24 cellular contexts compared by ENCODE assay signal in genomic region chr16:47833771-47834170, GRCh38.
DNase-seq lines count a peak whose midpoint lies in the region; ATAC-seq and TF ChIP-seq lines count a peak whose summit lies in the region.
"Had no signal": no experiment of that assay in that cellular context is flagged by ENCODE, and none has a peak within 500 bp of the region (broad histone marks: within the 10 kb centered on the region; RNA-seq: fewer than 3 reads in every experiment).

No MANE protein-coding gene starts in this region.

- TF ChIP-seq EP300 in neural cell (conservative IDR thresholded peaks at IDR 0.05; ENCODE audit: poor library complexity, severe bottlenecking) = no peak

- H3F3A ChIP-seq in neural cell (ENCODE audit: insufficient read depth, low read length, poor library complexity, severe bottlenecking) = no peaks in the 10 kb centered on the region
- no peaks in the 10 kb centered on the region for H3F3A ChIP-seq in GM23338 (replicated peaks; ENCODE audit: low read depth)

- peaks cover 0 to 4% of the 10 kb centered on the region in 2 donors for H3K27me3 Mint-ChIP-seq in stimulated activated naive B cell treated with anti-CD40 and anti-IgM and Interleukin-4, amounts not matched to agents 10 μg/mL and 1 μg/mL and 100 μg/mL, for 72 hours
- no peaks in the 10 kb centered on the region for H3K27me3 Mint-ChIP-seq in activated naive CD4-positive, alpha-beta T cell treated with anti-CD3 and anti-CD28 coated beads, Interleukin-2, amount 10 ng/mL, durations not matched to agents 7 days and 5 days
- no peaks in the 10 kb centered on the region for H3K27me3 Mint-ChIP-seq in GM23338 (ENCODE audit: insufficient read depth, low read depth, poor library complexity)
- H3K27me3 Mint-ChIP-seq: CD4-positive, alpha-beta memory T cell; CD4-positive, CD25-positive, alpha-beta regulatory T cell had no signal

- H3K79me2 ChIP-seq in neural cell (replicated peaks; ENCODE audit: insufficient read depth, low read length) = no peaks in the 10 kb centered on the region
- H3K79me2 ChIP-seq in GM23338 (replicated peaks; ENCODE audit: insufficient read depth) = no peaks in the 10 kb centered on the region

- peaks cover 2 to 5% of the 10 kb centered on the region in 2 donors for H3K36me3 Mint-ChIP-seq in stimulated activated naive B cell treated with anti-CD40 and anti-IgM and Interleukin-4, amounts not matched to agents 10 μg/mL and 1 μg/mL and 100 μg/mL, for 72 hours
- H3K36me3 Mint-ChIP-seq in activated naive CD4-positive, alpha-beta T cell treated with anti-CD3 and anti-CD28 coated beads, Interleukin-2, amount 10 ng/mL, durations not matched to agents 7 days and 5 days = no peaks in the 10 kb centered on the region
- H3K36me3 Mint-ChIP-seq in GM23338 (ENCODE audit: low read depth) = peaks cover 6% of the 10 kb centered on the region
- H3K36me3 Mint-ChIP-seq: CD14-positive monocyte; CD4-positive, CD25-positive, alpha-beta regulatory T cell had no signal

- no peak overlapping the region for H2BK15ac ChIP-seq in mesenchymal stem cell (ENCODE audit: low read depth, poor library complexity, severe bottlenecking)

- H3K9ac ChIP-seq in mesenchymal stem cell (ENCODE audit: low read length) (no peak overlapping the region), neural cell (ENCODE audit: low read length) (no peak overlapping the region), colonic mucosa (ENCODE audit: low read depth in 2 of 2, low read length in 2 of 2) (no peak overlapping the region)
- H3K9ac ChIP-seq: BLaER1 had no signal

- no peak overlapping the region for H2AK5ac ChIP-seq in mesenchymal stem cell (ENCODE audit: low read length, severe bottlenecking)

- H3K4ac ChIP-seq in mesenchymal stem cell (ENCODE audit: low read depth in 1 of 2, low read length in 2 of 2) = no peak overlapping the region

- TF ChIP-seq RAD21 in neural cell (conservative IDR thresholded peaks at IDR 0.05) = no peak

- H2BK120ac ChIP-seq in mesenchymal stem cell (ENCODE audit: low read depth, low read length) = no peak overlapping the region

- no peak for ATAC-seq in stimulated activated naive B cell treated with anti-CD40 and anti-IgM and Interleukin-4, amounts not matched to agents 10 μg/mL and 1 μg/mL and 100 μg/mL, for 72 hours (replicated peaks)
- no peak for ATAC-seq in GM23338
- ATAC-seq: GM12878 had no signal

- no peak overlapping the region for H3K4me3 ChIP-seq in mesenchymal stem cell (ENCODE audit: insufficient read depth in 1 of 2, low read depth in 1 of 2, low read length in 2 of 2)
- no peak overlapping the region for H3K4me3 ChIP-seq in neural cell (ENCODE audit: low read length)
- H3K4me3 ChIP-seq in colonic mucosa = no peak overlapping the region
- no peak overlapping the region for H3K4me3 ChIP-seq in GM23338
- H3K4me3 ChIP-seq: BLaER1, GM12878 had no signal

- H3K79me1 ChIP-seq in mesenchymal stem cell (replicated peaks; ENCODE audit: low read length, poor library complexity, severe bottlenecking) = no peaks in the 10 kb centered on the region

- no peak overlapping the region for H4K8ac ChIP-seq in mesenchymal stem cell (ENCODE audit: low read length)

- DNase-seq in mesenchymal stem cell (peak; percentile 6), colonic mucosa (no peak), GM23338 (ENCODE audit: low spot score) (no peak)
- no peak for DNase-seq in stimulated activated naive B cell treated with anti-CD40 and anti-IgM and Interleukin-4, amounts not matched to agents 10 μg/mL and 1 μg/mL and 100 μg/mL, for 72 hours
- DNase-seq in activated naive CD4-positive, alpha-beta T cell treated with anti-CD3 and anti-CD28 coated beads, Interleukin-2, amount 10 ng/mL, durations not matched to agents 7 days and 5 days = no peak
- DNase-seq: 8988T; ACHN; BE2C; C1 segment of cervical spinal cord; CD4-positive, alpha-beta memory T cell; CD4-positive, CD25-positive, alpha-beta regulatory T cell; CD8-positive, alpha-beta memory T cell; COR-L47; DMS 273 treated with DMSO at 0.1 percent for 48 hours; DMS153; DMS53; DMS79; DND-41; EL; GDM1 had no signal

- H3K9me2 ChIP-seq in neural cell (ENCODE audit: insufficient read depth, low read length) (no peaks in the 10 kb centered on the region), GM23338 (ENCODE audit: insufficient read depth) (peaks cover 21% of the 10 kb centered on the region; the same call in 1 of the 2 replicates)

- H3K9me3 Mint-ChIP-seq in stimulated activated naive B cell treated with anti-CD40 and anti-IgM and Interleukin-4, amounts not matched to agents 10 μg/mL and 1 μg/mL and 100 μg/mL, for 72 hours = peaks cover 7 to 21% of the 10 kb centered on the region in 2 donors
- H3K9me3 Mint-ChIP-seq in activated naive CD4-positive, alpha-beta T cell treated with anti-CD3 and anti-CD28 coated beads, Interleukin-2, amount 10 ng/mL, durations not matched to agents 7 days and 5 days = peaks cover 15% of the 10 kb centered on the region
- H3K9me3 Mint-ChIP-seq in GM23338 = peaks cover 16% of the 10 kb centered on the region

- H3K4me1 ChIP-seq in mesenchymal stem cell (ENCODE audit: control insufficient read depth, insufficient read depth, low read depth, low read length) (no peaks in the 10 kb centered on the region), colonic mucosa (no peaks in the 10 kb centered on the region), GM23338 (ENCODE audit: insufficient read depth) (no peaks in the 10 kb centered on the region)
- H3K4me1 ChIP-seq: BE2C, BLaER1 had no signal

- H3K4me1 Mint-ChIP-seq in stimulated activated naive B cell treated with anti-CD40 and anti-IgM and Interleukin-4, amounts not matched to agents 10 μg/mL and 1 μg/mL and 100 μg/mL, for 72 hours = no peaks in the 10 kb centered on the region
- no peaks in the 10 kb centered on the region for H3K4me1 Mint-ChIP-seq in activated naive CD4-positive, alpha-beta T cell treated with anti-CD3 and anti-CD28 coated beads, Interleukin-2, amount 10 ng/mL, durations not matched to agents 7 days and 5 days
- no peaks in the 10 kb centered on the region for H3K4me1 Mint-ChIP-seq in GM23338
- H3K4me1 Mint-ChIP-seq: CD14-positive monocyte; CD4-positive, alpha-beta memory T cell; CD4-positive, CD25-positive, alpha-beta regulatory T cell; CD8-positive, alpha-beta memory T cell had no signal

- H4K91ac ChIP-seq in mesenchymal stem cell (ENCODE audit: low read length) = no peak overlapping the region

- H3K23ac ChIP-seq in mesenchymal stem cell (ENCODE audit: low read length in 2 of 2) = no peak overlapping the region

- H3K14ac ChIP-seq in mesenchymal stem cell (ENCODE audit: low read length in 2 of 2) = no peak overlapping the region

- H3K4me2 ChIP-seq in mesenchymal stem cell (ENCODE audit: low read length, poor library complexity, severe bottlenecking) (no peak overlapping the region), neural cell (ENCODE audit: low read length) (no peak overlapping the region), GM23338 (no peak overlapping the region)
- H3K4me2 ChIP-seq: BLaER1 had no signal

- no peaks in the 10 kb centered on the region for H3K36me3 ChIP-seq in mesenchymal stem cell (ENCODE audit: control insufficient read depth in 1 of 2, insufficient read depth in 2 of 2, low read depth in 1 of 2, low read length in 2 of 2)
- no peaks in the 10 kb centered on the region for H3K36me3 ChIP-seq in neural cell (ENCODE audit: insufficient read depth, low read length)
- no peaks in the 10 kb centered on the region for H3K36me3 ChIP-seq in colonic mucosa
- H3K36me3 ChIP-seq in GM23338 (ENCODE audit: insufficient read depth) = no peaks in the 10 kb centered on the region; the same call in 1 of the 2 replicates
- H3K36me3 ChIP-seq: BE2C, BLaER1 had no signal

- peak overlapping the region; percentile 44 for H3K27ac Mint-ChIP-seq in stimulated activated naive B cell treated with anti-CD40 and anti-IgM and Interleukin-4, amounts not matched to agents 10 μg/mL and 1 μg/mL and 100 μg/mL, for 72 hours
- H3K27ac Mint-ChIP-seq in activated naive CD4-positive, alpha-beta T cell treated with anti-CD3 and anti-CD28 coated beads, Interleukin-2, amount 10 ng/mL, durations not matched to agents 7 days and 5 days = no peak overlapping the region
- H3K27ac Mint-ChIP-seq in GM23338 = no peak overlapping the region
- H3K27ac Mint-ChIP-seq: CD14-positive monocyte; CD4-positive, alpha-beta memory T cell; CD4-positive, CD25-positive, alpha-beta regulatory T cell had no signal

- H3K27ac ChIP-seq in mesenchymal stem cell (ENCODE audit: low read length, poor library complexity, severe bottlenecking) = no peak overlapping the region
- no peak overlapping the region for H3K27ac ChIP-seq in neural cell (ENCODE audit: low read length)
- H3K27ac ChIP-seq in colonic mucosa = no peak overlapping the region
- H3K27ac ChIP-seq in GM23338 (ENCODE audit: low read depth) = no peak overlapping the region
- H3K27ac ChIP-seq: BLaER1 had no signal

- no peak overlapping the region for H3K18ac ChIP-seq in mesenchymal stem cell (ENCODE audit: low read depth in 1 of 2, low read length in 2 of 2)

- no peak overlapping the region for H2BK5ac ChIP-seq in mesenchymal stem cell (ENCODE audit: low read depth, low read length, poor library complexity, severe bottlenecking)

- H4K20me1 ChIP-seq in neural cell (ENCODE audit: insufficient read depth) = no peaks in the 10 kb centered on the region
- H4K20me1 ChIP-seq in GM23338 (replicated peaks; ENCODE audit: insufficient read depth) = no peaks in the 10 kb centered on the region
- H4K20me1 ChIP-seq: BLaER1 had no signal

- H3K4me3 Mint-ChIP-seq in stimulated activated naive B cell treated with anti-CD40 and anti-IgM and Interleukin-4, amounts not matched to agents 10 μg/mL and 1 μg/mL and 100 μg/mL, for 72 hours = no peak overlapping the region
- no peak overlapping the region for H3K4me3 Mint-ChIP-seq in activated naive CD4-positive, alpha-beta T cell treated with anti-CD3 and anti-CD28 coated beads, Interleukin-2, amount 10 ng/mL, durations not matched to agents 7 days and 5 days
- H3K4me3 Mint-ChIP-seq in GM23338 = no peak overlapping the region
- H3K4me3 Mint-ChIP-seq: CD14-positive monocyte; CD4-positive, CD25-positive, alpha-beta regulatory T cell; CD8-positive, alpha-beta memory T cell had no signal

- 20% methylated on average over 1 of the region's 1 CpG for WGBS in mesenchymal stem cell

- TF ChIP-seq CTCF in neural cell (IDR thresholded peaks at IDR 0.05; ENCODE audit: poor library complexity, severe bottlenecking) (no peak), colonic mucosa (IDR thresholded peaks at IDR 0.05) (no peak), GM23338 (conservative IDR thresholded peaks at IDR 0.05; ENCODE audit: low read depth in 2 of 2) (no peak)

- no peak overlapping the region for H2BK12ac ChIP-seq in mesenchymal stem cell (ENCODE audit: low read length in 2 of 2)

- intact Hi-C loops in colonic mucosa (cut with DNase I) = no loop called here

- H3K27me3 ChIP-seq in mesenchymal stem cell (ENCODE audit: control insufficient read depth in 1 of 2, insufficient read depth in 1 of 2, low read length in 2 of 2) (no peaks in the 10 kb centered on the region), neural cell (ENCODE audit: insufficient read depth, low read depth, low read length) (no peaks in the 10 kb centered on the region), colonic mucosa (no peaks in the 10 kb centered on the region), GM23338 (ENCODE audit: insufficient read depth) (no peaks in the 10 kb centered on the region)
- H3K27me3 ChIP-seq: BE2C, BLaER1 had no signal

- no peak overlapping the region for H2AFZ ChIP-seq in mesenchymal stem cell (ENCODE audit: low read depth, low read length)
- H2AFZ ChIP-seq in neural cell (ENCODE audit: low read depth, low read length) = no peak overlapping the region
- no peak overlapping the region for H2AFZ ChIP-seq in GM23338

- H3K9me3 ChIP-seq in mesenchymal stem cell (ENCODE audit: control insufficient read depth, low read length) (peaks cover 19% of the 10 kb centered on the region), neural cell (ENCODE audit: low read length) (peaks cover 4% of the 10 kb centered on the region), colonic mucosa (no peaks in the 10 kb centered on the region)
- H3K9me3 ChIP-seq: BE2C had no signal

- CTCF ChIA-PET in activated naive CD4-positive, alpha-beta T cell treated with anti-CD3 and anti-CD28 coated beads, Interleukin-2, amount 10 ng/mL, durations not matched to agents 7 days and 5 days (lab: Charles Lee) = no interaction called here
